In genomic region chr6:22053385-22053997, GRCh38 we compare ENCODE assay signal across 33 cellular contexts.
A peak's percentile ranks its signal among the peaks of the same experiment; 100 is the strongest.
DNase-seq lines count a peak whose midpoint lies in the region; ATAC-seq, FAIRE-seq and TF ChIP-seq lines count a peak whose summit lies in the region.
"Had no signal": no experiment of that assay in that cellular context is flagged by ENCODE, and none has a peak within 500 bp of the region (broad histone marks: within the 10 kb centered on the region; RNA-seq: fewer than 3 reads in every experiment).

No MANE protein-coding gene starts in this region.

- H3K9me3 ChIP-seq in GM12878 (replicated peaks; ENCODE audit: control insufficient read depth, insufficient read depth, low read length): no peaks in the 10 kb centered on the region; the same call in 1 of the 3 replicates
- no peaks in the 10 kb centered on the region for H3K9me3 ChIP-seq in heart right ventricle
- H3K9me3 ChIP-seq in left ventricle myocardium inferior (replicated peaks): no peaks in the 10 kb centered on the region
- H3K9me3 ChIP-seq: neutrophil, psoas muscle, SJCRH30, transverse colon had no signal

- no peak for TF ChIP-seq EP300 in GM12878 (IDR thresholded peaks at IDR 0.05; ENCODE audit: borderline replicate concordance in 1 of 2, control insufficient read depth in 1 of 2, low read depth in 2 of 2, low read length in 2 of 2)

- DNase-seq in MV-4-11 (lab: John Stamatoyannopoulos, UW) (peak; percentile 52), GM12878 (ENCODE audit: low read depth, low spot score) (no peak), heart right ventricle (no peak), left ventricle myocardium inferior (no peak), NCI-H1417 treated with DMSO at 0.1 percent for 48 hours (lab: John Stamatoyannopoulos, UW) (no peak)
- DNase-seq in stimulated activated naive B cell treated with anti-CD40 and anti-IgM and Interleukin-4, amounts not matched to agents 10 μg/mL and 1 μg/mL and 100 μg/mL, for 72 hours: no peak
- DNase-seq: activated CD4-positive, alpha-beta T cell treated with anti-CD3 and anti-CD28 coated beads, Interleukin-2, amount 10 ng/mL, durations not matched to agents 7 days and 5 days; activated gamma-delta T cell treated with Interleukin-2 at 50 U/mL for 16 hours; activated T-cell treated with anti-CD3 and anti-CD28 coated beads, Interleukin-2, amount 50 U/mL, for 4 hours; central memory CD4-positive, alpha-beta T cell; cortex of kidney; DMS153; effector memory CD8-positive, alpha-beta T cell; erythroblast; head of caudate nucleus; left ventricle myocardium superior; NCI-H2029 treated with DMSO at 0.1 percent for 48 hours; NCI-H446; NCI-H82; psoas muscle; RPMI8226; SJCRH30; stimulated activated CD4-positive, alpha-beta T cell treated with anti-CD3 and anti-CD28 coated beads, Interleukin-12 subunit alpha, Interleukin-12 subunit beta, amount 100 ng/mL, for 4 hours; stimulated activated CD4-positive, alpha-beta T cell treated with anti-CD3 and anti-CD28 coated beads, Interleukin-4, amount 100 ng/mL, for 1 hour; SW 1271; transverse colon; WERI-Rb-1 had no signal

- SMC1A ChIA-PET in GM12878 (lab: Charles Lee; ENCODE audit: uncharacterized antibody, unreplicated experiment): interaction anchor here (0.7 to 1.9 kb wide), 6 partner anchors 11 to 138 kb away, joined by 3 to 7 read pairs (median 4); no protein-coding TSS in a partner anchor

- no peak for TF ChIP-seq CTCF in GM12878 (IDR thresholded peaks at IDR 0.05 in 2 of 3, conservative IDR thresholded peaks at IDR 0.05 in 1 of 3; ENCODE audit: control insufficient read depth in 2 of 3, extremely low read depth in 1 of 3, insufficient read depth in 1 of 3, low read depth in 3 of 3, low read length in 3 of 3)
- TF ChIP-seq CTCF in heart right ventricle (IDR thresholded peaks at IDR 0.05): no peak
- TF ChIP-seq CTCF in left ventricle myocardium inferior (IDR thresholded peaks at IDR 0.05; ENCODE audit: borderline replicate concordance): no peak

- ATAC-seq in HG02610 (IDR thresholded peaks at IDR 0.05; ENCODE audit: unreplicated experiment) (peak; percentile 57), GM12878 (peak; percentile 37; the same call in 1 of the 3 replicates), heart right ventricle (no peak)
- ATAC-seq in stimulated activated naive B cell treated with anti-CD40 and anti-IgM and Interleukin-4, amounts not matched to agents 10 μg/mL and 1 μg/mL and 100 μg/mL, for 72 hours (replicated peaks): peak; percentile 67 to 73
- ATAC-seq: activated T-cell treated with anti-CD3 and anti-CD28 coated beads, Interleukin-2, amount 50 U/mL, for 4 hours; effector memory CD8-positive, alpha-beta T cell; GM23338; left ventricle myocardium superior; psoas muscle; sciatic nerve had no signal

- RAD21 ChIA-PET in GM12878 (lab: Charles Lee; ENCODE audit: unreplicated experiment): interaction anchor here (0.9 to 1.2 kb wide), 2 partner anchors 25 to 28 kb away, joined by 3 to 7 read pairs; no protein-coding TSS in a partner anchor

- TF ChIP-seq RAD21 in GM12878 (IDR thresholded peaks at IDR 0.05; ENCODE audit: insufficient read depth, low read depth, low read length): no peak

- no peaks in the 10 kb centered on the region for H3K27me3 ChIP-seq in GM12878 (replicated peaks in 1 of 2; ENCODE audit: control insufficient read depth in 2 of 2, insufficient read depth in 2 of 2, low read length in 1 of 2)
- no peaks in the 10 kb centered on the region for H3K27me3 ChIP-seq in heart right ventricle
- no peaks in the 10 kb centered on the region for H3K27me3 ChIP-seq in left ventricle myocardium inferior (ENCODE audit: low read depth)
- H3K27me3 ChIP-seq: BLaER1 treated with 17β-estradiol and CSF1 and Interleukin-3, amounts not matched to agents 10 nM and 100 nM; neutrophil; SJCRH30; transverse colon had no signal

- H3K4me1 ChIP-seq in GM12878 (ENCODE audit: control insufficient read depth, insufficient read depth, low read length): no peaks in the 10 kb centered on the region
- H3K4me1 ChIP-seq in heart right ventricle: peaks cover 0 to 13% (median 0%) of the 10 kb centered on the region in 9 donors
- peaks cover 8% of the 10 kb centered on the region for H3K4me1 ChIP-seq in left ventricle myocardium inferior
- H3K4me1 ChIP-seq: psoas muscle, SJCRH30, transverse colon had no signal

- H3K27ac ChIP-seq in GM12878 (ENCODE audit: control insufficient read depth, insufficient read depth) (no peak overlapping the region), heart right ventricle (no peak overlapping the region), left ventricle myocardium inferior (replicated peaks) (no peak overlapping the region)
- H3K27ac ChIP-seq: neutrophil, psoas muscle, SJCRH30, transverse colon, WERI-Rb-1 had no signal

- H3K4me1 Mint-ChIP-seq in stimulated activated naive B cell treated with anti-CD40 and anti-IgM and Interleukin-4, amounts not matched to agents 10 μg/mL and 1 μg/mL and 100 μg/mL, for 72 hours: peaks cover 5 to 6% of the 10 kb centered on the region in 2 donors
- H3K4me1 Mint-ChIP-seq: activated CD4-positive, alpha-beta T cell treated with anti-CD3 and anti-CD28 coated beads, Interleukin-2, amount 10 ng/mL, durations not matched to agents 7 days and 5 days had no signal

- H4K20me1 ChIP-seq in GM12878 (ENCODE audit: control insufficient read depth, insufficient read depth): no peaks in the 10 kb centered on the region
- H4K20me1 ChIP-seq: BLaER1 treated with 17β-estradiol and CSF1 and Interleukin-3, amounts not matched to agents 10 nM and 100 nM had no signal

- in situ Hi-C loops in GM12878 (cut with MboI): no loop called here

- peaks cover 7 to 8% of the 10 kb centered on the region in 2 donors for H3K9me3 Mint-ChIP-seq in stimulated activated naive B cell treated with anti-CD40 and anti-IgM and Interleukin-4, amounts not matched to agents 10 μg/mL and 1 μg/mL and 100 μg/mL, for 72 hours
- H3K9me3 Mint-ChIP-seq: activated T-cell treated with anti-CD3 and anti-CD28 coated beads, Interleukin-2, amount 50 U/mL, for 4 hours had no signal

- H3K4me3 ChIP-seq in GM12878 (no peak overlapping the region), heart right ventricle (no peak overlapping the region), left ventricle myocardium inferior (no peak overlapping the region)
- H3K4me3 ChIP-seq: BLaER1 treated with 17β-estradiol and CSF1 and Interleukin-3, amounts not matched to agents 10 nM and 100 nM; GM23338; psoas muscle; SJCRH30; transverse colon had no signal

- no peak overlapping the region for H3K27ac Mint-ChIP-seq in stimulated activated naive B cell treated with anti-CD40 and anti-IgM and Interleukin-4, amounts not matched to agents 10 μg/mL and 1 μg/mL and 100 μg/mL, for 72 hours
- H3K27ac Mint-ChIP-seq: activated CD4-positive, alpha-beta T cell treated with anti-CD3 and anti-CD28 coated beads, Interleukin-2, amount 10 ng/mL, durations not matched to agents 7 days and 5 days; effector memory CD8-positive, alpha-beta T cell; GM23338 had no signal

- TF ChIP-seq POLR2A in GM12878 (IDR thresholded peaks at IDR 0.05; ENCODE audit: low read depth, low read length): no peak

- H3K4me3 Mint-ChIP-seq in stimulated activated naive B cell treated with anti-CD40 and anti-IgM and Interleukin-4, amounts not matched to agents 10 μg/mL and 1 μg/mL and 100 μg/mL, for 72 hours: no peak overlapping the region
- H3K4me3 Mint-ChIP-seq: activated CD4-positive, alpha-beta T cell treated with anti-CD3 and anti-CD28 coated beads, Interleukin-2, amount 10 ng/mL, durations not matched to agents 7 days and 5 days; activated T-cell treated with anti-CD3 and anti-CD28 coated beads, Interleukin-2, amount 50 U/mL, for 4 hours; effector memory CD8-positive, alpha-beta T cell; GM23338 had no signal

- no peak overlapping the region for H3K4me2 ChIP-seq in GM12878 (ENCODE audit: control insufficient read depth, insufficient read depth)
- H3K4me2 ChIP-seq: GM23338 had no signal

- peak overlapping the region; percentile 33; the same call in 1 of the 2 replicates for H2AFZ ChIP-seq in GM12878 (ENCODE audit: control insufficient read depth, low read depth, low read length)
- H2AFZ ChIP-seq: GM23338 had no signal

- no peaks in the 10 kb centered on the region for H3K27me3 Mint-ChIP-seq in stimulated activated naive B cell treated with anti-CD40 and anti-IgM and Interleukin-4, amounts not matched to agents 10 μg/mL and 1 μg/mL and 100 μg/mL, for 72 hours
- H3K27me3 Mint-ChIP-seq: activated CD4-positive, alpha-beta T cell treated with anti-CD3 and anti-CD28 coated beads, Interleukin-2, amount 10 ng/mL, durations not matched to agents 7 days and 5 days; effector memory CD8-positive, alpha-beta T cell had no signal

- H3K9ac ChIP-seq in GM12878 (ENCODE audit: control insufficient read depth, insufficient read depth, low read length): no peak overlapping the region
- H3K9ac ChIP-seq: BLaER1 treated with 17β-estradiol and CSF1 and Interleukin-3, amounts not matched to agents 10 nM and 100 nM had no signal

- 0% methylated on average over 3 of the region's 3 CpGs for WGBS in GM12878 (ENCODE audit: insufficient coverage, insufficient replicate concordance, low lambda C conversion rate, missing lambda C conversion rate)
- 91 to 96% methylated on average over 3 of the region's 3 CpGs for WGBS in heart right ventricle, 2 donors

- H3K79me2 ChIP-seq in GM12878 (ENCODE audit: control insufficient read depth, insufficient read depth, low read length): no peaks in the 10 kb centered on the region

- intact Hi-C loops in GM12878 (cut with micrococcal nuclease; ENCODE audit: unreplicated experiment) (no loop called here), heart right ventricle (cut with DNase I) (no loop called here), left ventricle myocardium inferior (cut with micrococcal nuclease) (no loop called here)

- no TSS peak for BruUV-seq in GM12878 (replicated peaks; lab: Mats Ljungman, UMichigan)

- H3K36me3 ChIP-seq in GM12878 (ENCODE audit: control insufficient read depth in 2 of 2, insufficient read depth in 2 of 2, low read length in 1 of 2) (no peaks in the 10 kb centered on the region), heart right ventricle (no peaks in the 10 kb centered on the region), left ventricle myocardium inferior (no peaks in the 10 kb centered on the region)
- H3K36me3 ChIP-seq: neutrophil, SJCRH30, transverse colon, WERI-Rb-1 had no signal

- POLR2A ChIA-PET in GM12878 (lab: Charles Lee): interaction anchor here (0.6 to 1.2 kb wide), 5 partner anchors 18 to 605 kb away, joined by 3 to 6 read pairs (median 4); no protein-coding TSS in a partner anchor

- FAIRE-seq in GM12878 (lab: Jason Lieb, UNC): no peak
- FAIRE-seq: keratinocyte had no signal

- CTCF ChIA-PET in GM12878 (lab: Yijun Ruan, JAX): interaction anchor here (0.7 to 0.9 kb wide), 2 partner anchors 11 to 138 kb away, joined by 3 read pairs; no protein-coding TSS in a partner anchor

- H3K36me3 Mint-ChIP-seq in stimulated activated naive B cell treated with anti-CD40 and anti-IgM and Interleukin-4, amounts not matched to agents 10 μg/mL and 1 μg/mL and 100 μg/mL, for 72 hours: peaks cover 0 to 3% of the 10 kb centered on the region in 2 donors

TF ChIP-seq in GM12878, 131 proteins besides CTCF, POLR2A, EP300 and RAD21 (continues in another document):
- no peak for TF ChIP-seq ZNF274 (IDR thresholded peaks at IDR 0.05; ENCODE audit: insufficient read depth, insufficient read length)
- TF ChIP-seq SIN3A (IDR thresholded peaks at IDR 0.05; ENCODE audit: low read depth, low read length): no peak

Comparison
In these comparisons a context has a peak if more than half of its experiments do, and no peak if none do; other contexts are left out.
1. ATAC-seq: peak in HG02610 (single experiment), GM12878 (single experiment) and stimulated activated naive B cell treated with anti-CD40 and anti-IgM and Interleukin-4, amounts not matched to agents 10 μg/mL and 1 μg/mL and 100 μg/mL, for 72 hours (2 of 2); none in heart right ventricle (0 of 8).